Comparison of ENCODE assay signal across 1 cellular context in genomic region chr19:41000310-41000737, GRCh38.
TF ChIP-seq lines count a peak whose summit lies in the region.

No MANE protein-coding gene starts in this region.

TF ChIP-seq in HCT116, 20 proteins besides CTCF, POLR2A, EP300 and RAD21 (continued from another document):
- TF ChIP-seq SIN3A (IDR thresholded peaks at IDR 0.05; ENCODE audit: low read depth) (peak; percentile 43; the same call in 1 of the 2 replicates), ZFX (IDR thresholded peaks at IDR 0.05) (no peak), EGR1 (IDR thresholded peaks at IDR 0.05; ENCODE audit: low read depth) (no peak), TCF7L2 (IDR thresholded peaks at IDR 0.05; ENCODE audit: borderline replicate concordance, extremely low read depth, insufficient read depth, insufficient read length) (peak; percentile 71), ATF3 (IDR thresholded peaks at IDR 0.05) (peak; percentile 90), MAX (IDR thresholded peaks at IDR 0.05) (peak; percentile 66), ZBTB33 (IDR thresholded peaks at IDR 0.05; ENCODE audit: extremely low read depth, insufficient replicate concordance, low read length) (peak; percentile 32), SP1 (IDR thresholded peaks at IDR 0.05; ENCODE audit: low read depth) (peak; percentile 70), REST (IDR thresholded peaks at IDR 0.05; ENCODE audit: low read depth) (no peak), CBX3 (IDR thresholded peaks at IDR 0.05; ENCODE audit: low read depth) (peak; percentile 77; the same call in 1 of the 2 replicates), YY1 (IDR thresholded peaks at IDR 0.05; ENCODE audit: extremely low read depth, insufficient replicate concordance, low read depth, low read length) (no peak), POLR2AphosphoS5 (IDR thresholded peaks at IDR 0.05; ENCODE audit: low read depth, low read length) (peak; percentile 55; the same call in 1 of the 2 replicates), CEBPB (IDR thresholded peaks at IDR 0.05; ENCODE audit: low read depth) (peak; percentile 94), FOSL1 (IDR thresholded peaks at IDR 0.05; ENCODE audit: low read depth) (peak; percentile 78)
